In the genomic region with DNA sequence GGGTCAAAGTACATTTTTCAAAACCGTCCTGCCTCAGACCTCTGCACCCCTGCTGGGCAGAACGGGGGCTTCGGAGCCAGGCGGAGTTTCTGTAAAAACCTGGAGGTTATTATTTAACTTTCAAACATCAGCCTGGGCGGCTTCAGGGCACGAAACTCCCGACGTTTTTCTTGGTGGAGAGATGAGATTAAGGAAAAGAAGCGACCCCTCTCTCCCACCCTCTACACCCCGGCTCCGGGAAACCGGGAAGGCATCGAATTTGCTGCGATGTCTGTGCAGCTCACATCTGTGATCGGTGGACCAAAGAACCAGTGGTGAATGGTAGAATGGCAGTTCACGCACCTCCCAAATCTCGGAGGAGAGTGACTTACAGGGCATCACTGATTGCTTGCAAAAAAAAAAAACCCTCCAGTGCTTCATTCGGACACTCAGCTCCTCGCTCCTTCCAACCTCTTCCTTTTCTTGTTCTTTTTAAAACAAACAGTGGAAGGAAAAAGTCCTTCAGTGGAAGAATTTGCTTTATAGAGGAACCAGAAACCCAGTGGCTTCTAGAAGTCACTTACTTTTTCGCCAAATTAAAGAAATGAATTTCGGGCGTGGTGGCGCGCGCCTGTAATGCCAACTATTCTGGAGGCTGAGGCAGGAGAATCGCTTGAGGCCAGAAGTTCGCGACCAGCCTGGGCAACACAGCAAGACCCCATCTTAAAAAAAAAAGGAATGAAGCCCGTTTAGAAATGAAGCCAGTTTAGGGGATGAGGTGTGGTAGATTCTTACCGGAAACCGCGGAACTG, we compare ENCODE assay signal across 8 cellular contexts. TPM values are rescaled to one million over a fixed set of nuclear protein-coding genes. Genes with fewer than 3 reads are reported as not detected.
A peak's percentile ranks its signal among the peaks of the same experiment; 100 is the strongest.
DNase-seq lines count a peak whose midpoint lies in the region; ATAC-seq and TF ChIP-seq lines count a peak whose summit lies in the region.

No MANE protein-coding gene starts in this region.

- peak overlapping the region; percentile 87 to 94 for H3K4me3 Mint-ChIP-seq in activated T-cell treated with anti-CD3 and anti-CD28 coated beads, Interleukin-2, amount 50 U/mL, for 72 hours
- peak overlapping the region; percentile 99 for H3K4me3 Mint-ChIP-seq in neural crest cell

- ATAC-seq in GM21526 (IDR thresholded peaks at IDR 0.05; ENCODE audit: low FRiP score, unreplicated experiment) (peak; percentile 13), HG02870 (IDR thresholded peaks at IDR 0.05; ENCODE audit: unreplicated experiment) (no peak)
- ATAC-seq in activated T-cell treated with anti-CD3 and anti-CD28 coated beads, Interleukin-2, amount 50 U/mL, for 72 hours (replicated peaks in 1 of 2): no peak

- H3K4me3 ChIP-seq in NB4 (ENCODE audit: low read depth, low read length) (peak overlapping the region; percentile 83), foreskin fibroblast (ENCODE audit: low read depth in 1 of 2, low read length in 2 of 2) (peak overlapping the region; percentile 88 to 97)

- TF ChIP-seq CTCF in NB4 (IDR thresholded peaks at IDR 0.05; ENCODE audit: low read depth, low read length) (no peak), foreskin fibroblast (IDR thresholded peaks at IDR 0.05; ENCODE audit: low read depth, low read length) (no peak), neural crest cell (conservative IDR thresholded peaks at IDR 0.05) (peak; percentile 56)

- no peaks in the 10 kb centered on the region for H3K27me3 Mint-ChIP-seq in activated T-cell treated with anti-CD3 and anti-CD28 coated beads, Interleukin-2, amount 50 U/mL, for 72 hours (ENCODE audit: low read depth)
- H3K27me3 Mint-ChIP-seq in neural crest cell (ENCODE audit: low read depth): no peaks in the 10 kb centered on the region

- H3K9me3 Mint-ChIP-seq in activated T-cell treated with anti-CD3 and anti-CD28 coated beads, Interleukin-2, amount 50 U/mL, for 72 hours: no peaks in the 10 kb centered on the region
- no peaks in the 10 kb centered on the region for H3K9me3 Mint-ChIP-seq in neural crest cell

- H3K36me3 Mint-ChIP-seq in activated T-cell treated with anti-CD3 and anti-CD28 coated beads, Interleukin-2, amount 50 U/mL, for 72 hours (ENCODE audit: insufficient read depth in 2 of 2): peaks cover 1 to 2% of the 10 kb centered on the region in 2 donors
- peaks cover 9% of the 10 kb centered on the region for H3K36me3 Mint-ChIP-seq in neural crest cell (ENCODE audit: low read depth)

- DNase-seq in DMS153 treated with DMSO at 0.1 percent for 48 hours (lab: John Stamatoyannopoulos, UW; ENCODE audit: unreplicated experiment) (peak; percentile 50), NB4 (ENCODE audit: low read depth) (peak; percentile 62), foreskin fibroblast (peak; percentile 41 to 72), neural crest cell (ENCODE audit: low read depth, low spot score) (peak; percentile 22), retina (no peak)
- DNase-seq in activated T-cell treated with anti-CD3 and anti-CD28 coated beads, Interleukin-2, amount 50 U/mL, for 72 hours: peak; percentile 31 to 32

- peak overlapping the region; percentile 88 for H3K27ac Mint-ChIP-seq in activated T-cell treated with anti-CD3 and anti-CD28 coated beads, Interleukin-2, amount 50 U/mL, for 72 hours
- H3K27ac Mint-ChIP-seq in neural crest cell (ENCODE audit: unreplicated experiment): peak overlapping the region; percentile 97

- H3K4me1 Mint-ChIP-seq in activated T-cell treated with anti-CD3 and anti-CD28 coated beads, Interleukin-2, amount 50 U/mL, for 72 hours (ENCODE audit: low read depth): peaks cover 31% of the 10 kb centered on the region
- H3K4me1 Mint-ChIP-seq in neural crest cell: peaks cover 35% of the 10 kb centered on the region

- no peak for TF ChIP-seq POLR2A in NB4 (IDR thresholded peaks at IDR 0.05; ENCODE audit: extremely low read depth, insufficient read length)

RNA-seq across cellular contexts. Expression of a gene that starts 0.9 kb away (rescaled TPM):
- total RNA-seq in activated T-cell treated with anti-CD3 and anti-CD28 coated beads, Interleukin-2, amount 50 U/mL, for 72 hours: 10 to 100 TPM; 29.7 to 33.7 TPM
- 79.1 and 80.8 TPM in 2 replicates for total RNA-seq in neural crest cell

RNA-seq across cellular contexts. Expression of a gene that starts 41.6 kb away (rescaled TPM):
- total RNA-seq in activated T-cell treated with anti-CD3 and anti-CD28 coated beads, Interleukin-2, amount 50 U/mL, for 72 hours: 10 to 100 TPM; 25.9 to 27.9 TPM
- total RNA-seq in neural crest cell: 11.8 and 12.5 TPM in 2 replicates
